ENCODE assay signal across 44 cellular contexts in the genomic region with DNA sequence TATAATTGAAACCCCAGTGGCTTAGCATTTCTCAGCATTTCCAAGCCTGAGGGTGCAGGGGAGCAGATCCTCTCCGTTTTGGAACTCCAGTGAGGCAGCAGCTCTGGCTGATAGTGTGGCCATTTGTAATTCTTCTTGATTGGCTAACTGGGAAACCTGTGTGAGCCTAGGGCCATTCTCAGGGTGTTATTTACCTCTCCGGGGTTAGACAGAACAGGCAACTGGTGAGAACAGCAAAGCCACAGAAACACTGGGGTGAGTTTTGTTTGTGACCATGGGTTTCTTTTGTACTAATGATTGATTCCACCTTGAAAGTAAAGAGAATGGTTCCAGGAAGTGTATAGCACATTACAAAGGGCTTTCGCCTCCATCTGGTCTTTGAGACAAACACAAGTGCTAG. TPM values are rescaled to one million over a fixed set of nuclear protein-coding genes. Genes with fewer than 3 reads are reported as not detected.
"Had no signal": no experiment of that assay in that cellular context is flagged by ENCODE, and none has a peak within 500 bp of the region (broad histone marks: within the 10 kb centered on the region; RNA-seq: fewer than 3 reads in every experiment).

No MANE protein-coding gene starts in this region.

- H3K27ac ChIP-seq: adrenal gland, ascending aorta, body of pancreas, brain microvascular endothelial cell, breast epithelium, cardiac muscle cell had no signal

- H3K9me3 ChIP-seq: adrenal gland, ascending aorta, body of pancreas had no signal

- ATAC-seq: activated naive CD4-positive, alpha-beta T cell treated with anti-CD3 and anti-CD28 coated beads, Interleukin-2, amount 50 U/mL, for 72 hours; activated naive CD8-positive, alpha-beta T cell treated with anti-CD3 and anti-CD28 coated beads, Interleukin-2, amount 50 U/mL, for 24 hours; activated T-cell treated with anti-CD3 and anti-CD28 coated beads, Interleukin-2, amount 50 U/mL, for 4 hours; activated T-cell treated with anti-CD3 and anti-CD28 coated beads, Interleukin-2, amount 50 U/mL, for 72 hours; activated T-helper 17 cell treated with anti-CD3 and anti-CD28 coated beads, Interleukin-2, amount 50 U/mL, for 72 hours; body of pancreas had no signal

- H3K36me3 Mint-ChIP-seq: activated naive CD4-positive, alpha-beta T cell treated with anti-CD3 and anti-CD28 coated beads, Interleukin-2, amount 10 ng/mL, durations not matched to agents 7 days and 5 days; activated naive CD4-positive, alpha-beta T cell treated with anti-CD3 and anti-CD28 coated beads, Interleukin-2, amount 50 U/mL, for 72 hours; activated naive CD8-positive, alpha-beta T cell; activated naive CD8-positive, alpha-beta T cell treated with anti-CD3 and anti-CD28 coated beads for 36 hours; activated naive CD8-positive, alpha-beta T cell treated with anti-CD3 and anti-CD28 coated beads, Interleukin-2, amount 10 ng/mL, durations not matched to agents 7 days and 5 days; brain had no signal

- H3K4me1 ChIP-seq: adrenal gland, ascending aorta, body of pancreas, breast epithelium had no signal

- H3K36me3 ChIP-seq: adrenal gland, ascending aorta, brain microvascular endothelial cell, breast epithelium, cardiac muscle cell had no signal

- H3K4me3 Mint-ChIP-seq: activated naive CD4-positive, alpha-beta T cell treated with anti-CD3 and anti-CD28 coated beads for 36 hours; activated naive CD4-positive, alpha-beta T cell treated with anti-CD3 and anti-CD28 coated beads, Interleukin-2, amount 10 ng/mL, durations not matched to agents 7 days and 5 days; activated naive CD4-positive, alpha-beta T cell treated with anti-CD3 and anti-CD28 coated beads, Interleukin-2, amount 50 U/mL, for 24 hours; activated naive CD8-positive, alpha-beta T cell; activated naive CD8-positive, alpha-beta T cell treated with anti-CD3 and anti-CD28 coated beads for 36 hours; activated naive CD8-positive, alpha-beta T cell treated with anti-CD3 and anti-CD28 coated beads, Interleukin-2, amount 10 ng/mL, durations not matched to agents 7 days and 5 days; activated naive CD8-positive, alpha-beta T cell treated with anti-CD3 and anti-CD28 coated beads, Interleukin-2, amount 50 U/mL, for 24 hours; activated T-cell treated with anti-CD3 and anti-CD28 coated beads, Interleukin-2, amount 50 U/mL, for 24 hours; activated T-cell treated with anti-CD3 and anti-CD28 coated beads, Interleukin-2, amount 50 U/mL, for 4 hours; activated T-cell treated with anti-CD3 and anti-CD28 coated beads, Interleukin-2, amount 50 U/mL, for 72 hours; activated T-helper 1 cell treated with anti-CD3 and anti-CD28 coated beads, Interleukin-12 subunit alpha, Interleukin-12 subunit beta, Interleukin-2, Interleukin-4 antibody, amounts not matched to agents 30 ng/mL and 10 ng/mL and 1 ng/mL, durations not matched to agents 14 hours and 24 hours and 36 hours; activated T-helper 17 cell treated with anti-CD3 and anti-CD28 coated beads, Interleukin-2, amount 50 U/mL, for 72 hours; brain; central memory CD8-positive, alpha-beta T cell had no signal

- DNase-seq: activated effector memory CD4-positive, alpha-beta T cell treated with anti-CD3 and anti-CD28 coated beads, Interleukin-2, amount 50 U/mL, for 16 hours; activated effector memory CD4-positive, alpha-beta T cell treated with Interleukin-2 at 50 U/mL for 16 hours; activated gamma-delta T cell treated with Interleukin-2 at 50 U/mL for 16 hours; activated naive CD4-positive, alpha-beta T cell; activated naive CD4-positive, alpha-beta T cell treated with anti-CD3 and anti-CD28 coated beads for 36 hours; activated naive CD4-positive, alpha-beta T cell treated with anti-CD3 and anti-CD28 coated beads, Interleukin-2, amount 10 ng/mL, durations not matched to agents 7 days and 5 days; activated naive CD4-positive, alpha-beta T cell treated with anti-CD3 and anti-CD28 coated beads, Interleukin-2, amount 50 U/mL, for 16 hours; activated naive CD4-positive, alpha-beta T cell treated with Interleukin-2 at 50 U/mL for 16 hours; activated naive CD8-positive, alpha-beta T cell treated with anti-CD3 and anti-CD28 coated beads for 36 hours; activated naive CD8-positive, alpha-beta T cell treated with anti-CD3 and anti-CD28 coated beads, Interleukin-2, amount 10 ng/mL, durations not matched to agents 7 days and 5 days; activated naive CD8-positive, alpha-beta T cell treated with anti-CD3 and anti-CD28 coated beads, Interleukin-2, amount 50 U/mL, for 24 hours; activated T-cell treated with anti-CD3 and anti-CD28 coated beads for 4 hours; activated T-cell treated with anti-CD3 and anti-CD28 coated beads, Interleukin-2, amount 50 U/mL, for 1 hour; activated T-cell treated with anti-CD3 and anti-CD28 coated beads, Interleukin-2, amount 50 U/mL, for 24 hours; activated T-cell treated with anti-CD3 and anti-CD28 coated beads, Interleukin-2, amount 50 U/mL, for 4 hours; activated T-cell treated with anti-CD3 and anti-CD28 coated beads, Interleukin-2, amount 50 U/mL, for 48 hours; activated T-cell treated with anti-CD3 and anti-CD28 coated beads, Interleukin-2, amount 50 U/mL, for 72 hours; adrenal gland; amniotic stem cell; amygdala; anterior cingulate cortex; aorta; body of pancreas; brain microvascular endothelial cell; caudate nucleus; central memory CD4-positive, alpha-beta T cell; cerebellar nuclear complex had no signal

- H3K4me3 ChIP-seq: adrenal gland, ascending aorta, body of pancreas, breast epithelium, cardiac muscle cell had no signal

- H3K9me3 Mint-ChIP-seq: activated naive CD4-positive, alpha-beta T cell treated with anti-CD3 and anti-CD28 coated beads for 36 hours; activated naive CD4-positive, alpha-beta T cell treated with anti-CD3 and anti-CD28 coated beads, Interleukin-2, amount 10 ng/mL, durations not matched to agents 7 days and 5 days; activated naive CD4-positive, alpha-beta T cell treated with anti-CD3 and anti-CD28 coated beads, Interleukin-2, amount 50 U/mL, for 24 hours; activated naive CD4-positive, alpha-beta T cell treated with anti-CD3 and anti-CD28 coated beads, Interleukin-2, amount 50 U/mL, for 72 hours; activated naive CD8-positive, alpha-beta T cell treated with anti-CD3 and anti-CD28 coated beads for 36 hours; activated naive CD8-positive, alpha-beta T cell treated with anti-CD3 and anti-CD28 coated beads, Interleukin-2, amount 50 U/mL, for 24 hours; activated T-cell treated with anti-CD3 and anti-CD28 coated beads, Interleukin-2, amount 50 U/mL, for 24 hours; activated T-cell treated with anti-CD3 and anti-CD28 coated beads, Interleukin-2, amount 50 U/mL, for 4 hours; activated T-helper 2 cell treated with anti-CD3 and anti-CD28 coated beads, Interferon-gamma antibody, Interleukin-2, Interleukin-4, amounts not matched to agents 10 μg/mL and 5 μg/mL and 100 μg/mL, durations not matched to agents 14 hours and 24 hours and 36 hours; central memory CD8-positive, alpha-beta T cell had no signal

- H3K27ac Mint-ChIP-seq: activated naive CD4-positive, alpha-beta T cell treated with anti-CD3 and anti-CD28 coated beads for 36 hours; activated naive CD4-positive, alpha-beta T cell treated with anti-CD3 and anti-CD28 coated beads, Interleukin-2, amount 10 ng/mL, durations not matched to agents 7 days and 5 days; activated naive CD4-positive, alpha-beta T cell treated with anti-CD3 and anti-CD28 coated beads, Interleukin-2, amount 50 U/mL, for 24 hours; activated naive CD4-positive, alpha-beta T cell treated with anti-CD3 and anti-CD28 coated beads, Interleukin-2, amount 50 U/mL, for 72 hours; activated naive CD8-positive, alpha-beta T cell; activated naive CD8-positive, alpha-beta T cell treated with anti-CD3 and anti-CD28 coated beads for 36 hours; activated naive CD8-positive, alpha-beta T cell treated with anti-CD3 and anti-CD28 coated beads, Interleukin-2, amount 10 ng/mL, durations not matched to agents 7 days and 5 days; activated naive CD8-positive, alpha-beta T cell treated with anti-CD3 and anti-CD28 coated beads, Interleukin-2, amount 50 U/mL, for 24 hours; activated T-cell treated with anti-CD3 and anti-CD28 coated beads, Interleukin-2, amount 50 U/mL, for 24 hours; activated T-cell treated with anti-CD3 and anti-CD28 coated beads, Interleukin-2, amount 50 U/mL, for 72 hours; activated T-helper 1 cell treated with anti-CD3 and anti-CD28 coated beads, Interleukin-12 subunit alpha, Interleukin-12 subunit beta, Interleukin-2, Interleukin-4 antibody, amounts not matched to agents 30 ng/mL and 10 ng/mL and 1 ng/mL, durations not matched to agents 14 hours and 24 hours and 36 hours; activated T-helper 17 cell treated with anti-CD3 and anti-CD28 coated beads, Interleukin-2, amount 50 U/mL, for 72 hours; activated T-helper 2 cell treated with anti-CD3 and anti-CD28 coated beads, Interferon-gamma antibody, Interleukin-2, Interleukin-4, amounts not matched to agents 10 μg/mL and 5 μg/mL and 100 μg/mL, durations not matched to agents 14 hours and 24 hours and 36 hours; brain had no signal

- H3K4me1 Mint-ChIP-seq: activated naive CD4-positive, alpha-beta T cell treated with anti-CD3 and anti-CD28 coated beads, Interleukin-2, amount 10 ng/mL, durations not matched to agents 7 days and 5 days; activated naive CD4-positive, alpha-beta T cell treated with anti-CD3 and anti-CD28 coated beads, Interleukin-2, amount 50 U/mL, for 24 hours; activated naive CD8-positive, alpha-beta T cell treated with anti-CD3 and anti-CD28 coated beads for 36 hours; activated naive CD8-positive, alpha-beta T cell treated with anti-CD3 and anti-CD28 coated beads, Interleukin-2, amount 10 ng/mL, durations not matched to agents 7 days and 5 days; activated naive CD8-positive, alpha-beta T cell treated with anti-CD3 and anti-CD28 coated beads, Interleukin-2, amount 50 U/mL, for 24 hours; activated T-helper 17 cell treated with anti-CD3 and anti-CD28 coated beads, Interleukin-2, amount 50 U/mL, for 72 hours; brain; central memory CD8-positive, alpha-beta T cell had no signal

- H3K27me3 ChIP-seq: adrenal gland, ascending aorta, body of pancreas, brain microvascular endothelial cell, breast epithelium, cardiac muscle cell had no signal

RNA-seq across cellular contexts. Expression of a gene that starts 2.4 kb away (rescaled TPM):
- total RNA-seq: activated naive CD4-positive, alpha-beta T cell treated with anti-CD3 and anti-CD28 coated beads for 36 hours; activated naive CD4-positive, alpha-beta T cell treated with anti-CD3 and anti-CD28 coated beads, Interleukin-2, amount 50 U/mL, for 72 hours; activated naive CD8-positive, alpha-beta T cell treated with anti-CD3 and anti-CD28 coated beads for 36 hours; activated naive CD8-positive, alpha-beta T cell treated with anti-CD3 and anti-CD28 coated beads, Interleukin-2, amount 10 ng/mL, durations not matched to agents 7 days and 5 days; activated T-cell treated with anti-CD3 and anti-CD28 coated beads, Interleukin-2, amount 50 U/mL, for 4 hours; activated T-cell treated with anti-CD3 and anti-CD28 coated beads, Interleukin-2, amount 50 U/mL, for 72 hours; activated T-helper 1 cell treated with anti-CD3 and anti-CD28 coated beads, Interleukin-12 subunit alpha, Interleukin-12 subunit beta, Interleukin-2, Interleukin-4 antibody, amounts not matched to agents 30 ng/mL and 10 ng/mL and 1 ng/mL, durations not matched to agents 14 hours and 24 hours and 36 hours; activated T-helper 17 cell treated with anti-CD3 and anti-CD28 coated beads, Interleukin-2, amount 50 U/mL, for 72 hours; activated T-helper 2 cell treated with anti-CD3 and anti-CD28 coated beads, Interferon-gamma antibody, Interleukin-2, Interleukin-4, amounts not matched to agents 10 μg/mL and 5 μg/mL and 100 μg/mL, durations not matched to agents 14 hours and 24 hours and 36 hours; adrenal gland; aorta; ascending aorta; astrocyte; body of pancreas; breast epithelium; bronchial epithelial cell; cardiac muscle cell; cardiac septum; cerebellum; chondrocyte had no signal
- polyA plus RNA-seq: adipose tissue, adrenal gland, aorta, cardiac muscle cell had no signal

RNA-seq across cellular contexts. Expression of a gene that starts 21.2 kb away (rescaled TPM):
- total RNA-seq: activated naive CD4-positive, alpha-beta T cell treated with anti-CD3 and anti-CD28 coated beads for 36 hours; activated naive CD4-positive, alpha-beta T cell treated with anti-CD3 and anti-CD28 coated beads, Interleukin-2, amount 50 U/mL, for 72 hours; activated naive CD8-positive, alpha-beta T cell treated with anti-CD3 and anti-CD28 coated beads for 36 hours; activated naive CD8-positive, alpha-beta T cell treated with anti-CD3 and anti-CD28 coated beads, Interleukin-2, amount 10 ng/mL, durations not matched to agents 7 days and 5 days; activated T-cell treated with anti-CD3 and anti-CD28 coated beads, Interleukin-2, amount 50 U/mL, for 4 hours; activated T-cell treated with anti-CD3 and anti-CD28 coated beads, Interleukin-2, amount 50 U/mL, for 72 hours; activated T-helper 1 cell treated with anti-CD3 and anti-CD28 coated beads, Interleukin-12 subunit alpha, Interleukin-12 subunit beta, Interleukin-2, Interleukin-4 antibody, amounts not matched to agents 30 ng/mL and 10 ng/mL and 1 ng/mL, durations not matched to agents 14 hours and 24 hours and 36 hours; activated T-helper 17 cell treated with anti-CD3 and anti-CD28 coated beads, Interleukin-2, amount 50 U/mL, for 72 hours; activated T-helper 2 cell treated with anti-CD3 and anti-CD28 coated beads, Interferon-gamma antibody, Interleukin-2, Interleukin-4, amounts not matched to agents 10 μg/mL and 5 μg/mL and 100 μg/mL, durations not matched to agents 14 hours and 24 hours and 36 hours; adrenal gland; aorta; ascending aorta; astrocyte; body of pancreas; breast epithelium; bronchial epithelial cell; cardiac muscle cell; cardiac septum; cerebellum; chondrocyte had no signal
- polyA plus RNA-seq: adrenal gland, aorta, cardiac muscle cell had no signal

RNA-seq across cellular contexts. Expression of a gene that starts 25.9 kb away (rescaled TPM):
- total RNA-seq: activated naive CD4-positive, alpha-beta T cell treated with anti-CD3 and anti-CD28 coated beads for 36 hours; activated naive CD4-positive, alpha-beta T cell treated with anti-CD3 and anti-CD28 coated beads, Interleukin-2, amount 50 U/mL, for 72 hours; activated naive CD8-positive, alpha-beta T cell treated with anti-CD3 and anti-CD28 coated beads for 36 hours; activated naive CD8-positive, alpha-beta T cell treated with anti-CD3 and anti-CD28 coated beads, Interleukin-2, amount 10 ng/mL, durations not matched to agents 7 days and 5 days; activated T-cell treated with anti-CD3 and anti-CD28 coated beads, Interleukin-2, amount 50 U/mL, for 4 hours; activated T-cell treated with anti-CD3 and anti-CD28 coated beads, Interleukin-2, amount 50 U/mL, for 72 hours; activated T-helper 1 cell treated with anti-CD3 and anti-CD28 coated beads, Interleukin-12 subunit alpha, Interleukin-12 subunit beta, Interleukin-2, Interleukin-4 antibody, amounts not matched to agents 30 ng/mL and 10 ng/mL and 1 ng/mL, durations not matched to agents 14 hours and 24 hours and 36 hours; activated T-helper 17 cell treated with anti-CD3 and anti-CD28 coated beads, Interleukin-2, amount 50 U/mL, for 72 hours; activated T-helper 2 cell treated with anti-CD3 and anti-CD28 coated beads, Interferon-gamma antibody, Interleukin-2, Interleukin-4, amounts not matched to agents 10 μg/mL and 5 μg/mL and 100 μg/mL, durations not matched to agents 14 hours and 24 hours and 36 hours; adrenal gland; aorta; ascending aorta; astrocyte; body of pancreas; breast epithelium; bronchial epithelial cell; cardiac muscle cell; cardiac septum; cerebellum; chondrocyte had no signal
- polyA plus RNA-seq: adipose tissue, adrenal gland, aorta, cardiac muscle cell had no signal
